Comparison of ENCODE assay signal across 12 cellular contexts in genomic region chr14:102507891-102508312, GRCh38. TPM values are rescaled to one million over a fixed set of nuclear protein-coding genes. Genes with fewer than 3 reads are reported as not detected.
DNase-seq lines count a peak whose midpoint lies in the region; ATAC-seq, FAIRE-seq and TF ChIP-seq lines count a peak whose summit lies in the region.
"Had no signal": no experiment of that assay in that cellular context is flagged by ENCODE, and none has a peak within 500 bp of the region (broad histone marks: within the 10 kb centered on the region; RNA-seq: fewer than 3 reads in every experiment).

No MANE protein-coding gene starts in this region.

- CTCF ChIA-PET in HepG2 (lab: Yijun Ruan, JAX; ENCODE audit: low intra/inter-chr PET ratio, low total read pairs) = no interaction called here

- H2AFZ ChIP-seq in HepG2 (ENCODE audit: low read length) = no peak overlapping the region

- no peak for TF ChIP-seq CTCF in HepG2 (CRISPR knock-in tag; IDR thresholded peaks at IDR 0.05)
- TF ChIP-seq CTCF in right lobe of liver (IDR thresholded peaks at IDR 0.05) = no peak
- TF ChIP-seq CTCF in astrocyte of the cerebellum (IDR thresholded peaks at IDR 0.05; ENCODE audit: low read depth, low read length, missing control alignments) = peak; percentile 22
- no peak for TF ChIP-seq CTCF in mucosa of descending colon (IDR thresholded peaks at IDR 0.05)

- peak overlapping the region; percentile 88 for H3K4me2 ChIP-seq in HepG2 (ENCODE audit: low read depth, low read length)

- intact Hi-C loops in HepG2 (cut with micrococcal nuclease; ENCODE audit: unreplicated experiment) = no loop called here
- intact Hi-C loops in right lobe of liver (cut with DNase I) = no loop called here
- intact Hi-C loops in mucosa of descending colon (cut with DNase I, micrococcal nuclease) = no loop called here

- H3K27me3 ChIP-seq in HepG2 (ENCODE audit: control insufficient read depth in 1 of 2, insufficient read depth in 2 of 2, low read length in 2 of 2) (no peaks in the 10 kb centered on the region; a peak in 2 of 5 replicates), right lobe of liver (no peaks in the 10 kb centered on the region)

- peaks cover 36% of the 10 kb centered on the region for H3K4me1 ChIP-seq in HepG2 (ENCODE audit: insufficient read depth, low read length)
- H3K4me1 ChIP-seq in right lobe of liver = peaks cover 0 to 6% (median 0%) of the 10 kb centered on the region in 4 donors
- peaks cover 28% of the 10 kb centered on the region for H3K4me1 ChIP-seq in mucosa of descending colon (ENCODE audit: low read depth)

- H3K9me3 ChIP-seq in HepG2 (ENCODE audit: low read length) (no peaks in the 10 kb centered on the region), right lobe of liver (no peaks in the 10 kb centered on the region), mucosa of descending colon (no peaks in the 10 kb centered on the region)

- no peaks in the 10 kb centered on the region for H3K79me2 ChIP-seq in HepG2 (ENCODE audit: insufficient read depth, low read length)

- 89% methylated on average over 5 of the region's 16 CpGs for WGBS in HepG2 (ENCODE audit: low lambda C conversion rate)
- WGBS in right lobe of liver (ENCODE audit: insufficient coverage, low coverage, low lambda C conversion rate, missing lambda C conversion rate) = 100% methylated on average over 1 of the region's 16 CpGs

- peak overlapping the region; percentile 80; the same call in 1 of the 2 replicates for H3K9ac ChIP-seq in HepG2 (ENCODE audit: insufficient read depth, low read depth, low read length)

- FAIRE-seq in HepG2 (lab: Jason Lieb, UNC) = no peak

- peak overlapping the region in 2 of 3 experiments; percentile 84 to 90; a peak in 2 of 6 replicates for H3K4me3 ChIP-seq in HepG2 (replicated peaks in 1 of 3; ENCODE audit: insufficient read depth in 1 of 3, low read depth in 2 of 3, low read length in 3 of 3)
- H3K4me3 ChIP-seq in right lobe of liver = no peak overlapping the region
- H3K4me3 ChIP-seq in astrocyte of the cerebellum (ENCODE audit: low read depth, low read length) = no peak overlapping the region
- no peak overlapping the region for H3K4me3 ChIP-seq in mucosa of descending colon

- in situ Hi-C loops in HepG2 (cut with HindIII; ENCODE audit: extremely low pct_ligation_motif_present, low pct_unique_long_range_greater_than_20kb) = no loop called here
- in situ Hi-C loops in astrocyte of the cerebellum (cut with HindIII; ENCODE audit: low sequenced_read_pairs) = loop anchor here (5.0 kb wide), 1 partner anchor 61 kb away; no protein-coding TSS in a partner anchor

- no peak for DNase-seq in HepG2 (ENCODE audit: low spot score)
- no peak for DNase-seq in right lobe of liver
- DNase-seq in astrocyte of the cerebellum (ENCODE audit: low read depth) = no peak
- DNase-seq in mucosa of descending colon = peak in 2 of 3 donors; percentile 52 to 66
- DNase-seq in DMS79 (lab: John Stamatoyannopoulos, UW) = no peak
- DNase-seq in DMS153 treated with DMSO at 0.1 percent for 48 hours (lab: John Stamatoyannopoulos, UW; ENCODE audit: unreplicated experiment) = no peak
- no peak for DNase-seq in GF-D8 (lab: John Stamatoyannopoulos, UW)
- DNase-seq: kidney glomerular epithelial cell; NCI-H187 treated with DMSO at 0.1 percent for 48 hours; stimulated activated CD4-positive, alpha-beta T cell treated with anti-CD3 and anti-CD28 coated beads, Interleukin-2, amount 100 ng/mL, for 48 hours; T-helper 9 cell had no signal

- no TSS peak for BruUV-seq in HepG2 (replicated peaks; lab: Mats Ljungman, UMichigan)

- TF ChIP-seq EP300 in HepG2 (IDR thresholded peaks at IDR 0.05; ENCODE audit: low read depth in 2 of 2, low read length in 2 of 2) (no peak), HepG2 (CRISPR knock-in tag; IDR thresholded peaks at IDR 0.05; ENCODE audit: borderline replicate concordance) (no peak)

- ATAC-seq in HepG2 = no peak
- ATAC-seq in right lobe of liver = no peak
- no peak for ATAC-seq in mucosa of descending colon
- ATAC-seq in HG02678 (IDR thresholded peaks at IDR 0.05; ENCODE audit: unreplicated experiment) = no peak

- POLR2A ChIA-PET in HepG2 (lab: Yijun Ruan, JAX) = interaction anchor here (0.9 to 1.8 kb wide), 10 partner anchors 8 to 187 kb away, joined by 3 to 11 read pairs (median 6); no protein-coding TSS in a partner anchor

- H3K27ac ChIP-seq in HepG2 (ENCODE audit: extremely low read length, insufficient read depth, low read length) (peak overlapping the region; percentile 80), right lobe of liver (no peak overlapping the region)

- TF ChIP-seq POLR2A in HepG2 (IDR thresholded peaks at IDR 0.05; ENCODE audit: insufficient read depth in 1 of 2, low read depth in 2 of 2, low read length in 2 of 2) (no peak), right lobe of liver (IDR thresholded peaks at IDR 0.05) (no peak)

- no peak for TF ChIP-seq RAD21 in HepG2 (CRISPR knock-in tag; IDR thresholded peaks at IDR 0.05)

- H4K20me1 ChIP-seq in HepG2 (ENCODE audit: insufficient read depth, low read length) = no peaks in the 10 kb centered on the region

- H3K36me3 ChIP-seq in HepG2 (replicated peaks in 1 of 2; ENCODE audit: control insufficient read depth in 1 of 2, insufficient read depth in 2 of 2, low read length in 2 of 2) (peaks cover 3 to 4% of the 10 kb centered on the region in 2 experiments; a peak in 1 of 5 replicates), right lobe of liver (no peaks in the 10 kb centered on the region), mucosa of descending colon (ENCODE audit: low read depth) (no peaks in the 10 kb centered on the region)

TF ChIP-seq in HepG2, 621 proteins besides CTCF, POLR2A, EP300 and RAD21:
- TF ChIP-seq SIX4 (CRISPR knock-in tag; IDR thresholded peaks at IDR 0.05) (no peak), RORA (CRISPR knock-in tag; IDR thresholded peaks at IDR 0.05) (no peak), ZC3H13 (CRISPR knock-in tag; IDR thresholded peaks at IDR 0.05) (0 out of 2 replicates have a peak, but pooled peaks have one; percentile 11), ZIK1 (CRISPR knock-in tag; IDR thresholded peaks at IDR 0.05; ENCODE audit: borderline replicate concordance, low read depth) (no peak), SRSF4 (IDR thresholded peaks at IDR 0.05; ENCODE audit: low read depth, low read length, poor library complexity, severe bottlenecking) (no peak), ZNF329 (CRISPR knock-in tag; IDR thresholded peaks at IDR 0.05; ENCODE audit: low read depth) (peak; percentile 96), ZNF563 (CRISPR knock-in tag; IDR thresholded peaks at IDR 0.05) (0 out of 2 replicates have a peak, but pooled peaks have one; percentile 40), ZFP90 (CRISPR knock-in tag; IDR thresholded peaks at IDR 0.05; ENCODE audit: borderline replicate concordance) (no peak), ZNF629 (CRISPR knock-in tag; conservative IDR thresholded peaks at IDR 0.05) (no peak), KDM1A (CRISPR knock-in tag; IDR thresholded peaks at IDR 0.05) (no peak)
- TF ChIP-seq, protein P1, sequence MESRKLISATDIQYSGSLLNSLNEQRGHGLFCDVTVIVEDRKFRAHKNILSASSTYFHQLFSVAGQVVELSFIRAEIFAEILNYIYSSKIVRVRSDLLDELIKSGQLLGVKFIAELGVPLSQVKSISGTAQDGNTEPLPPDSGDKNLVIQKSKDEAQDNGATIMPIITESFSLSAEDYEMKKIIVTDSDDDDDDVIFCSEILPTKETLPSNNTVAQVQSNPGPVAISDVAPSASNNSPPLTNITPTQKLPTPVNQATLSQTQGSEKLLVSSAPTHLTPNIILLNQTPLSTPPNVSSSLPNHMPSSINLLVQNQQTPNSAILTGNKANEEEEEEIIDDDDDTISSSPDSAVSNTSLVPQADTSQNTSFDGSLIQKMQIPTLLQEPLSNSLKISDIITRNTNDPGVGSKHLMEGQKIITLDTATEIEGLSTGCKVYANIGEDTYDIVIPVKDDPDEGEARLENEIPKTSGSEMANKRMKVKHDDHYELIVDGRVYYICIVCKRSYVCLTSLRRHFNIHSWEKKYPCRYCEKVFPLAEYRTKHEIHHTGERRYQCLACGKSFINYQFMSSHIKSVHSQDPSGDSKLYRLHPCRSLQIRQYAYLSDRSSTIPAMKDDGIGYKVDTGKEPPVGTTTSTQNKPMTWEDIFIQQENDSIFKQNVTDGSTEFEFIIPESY (CRISPR knock-in tag; IDR thresholded peaks at IDR 0.05) = 0 out of 2 replicates have a peak, but pooled peaks have one; percentile 4

RNA-seq across cellular contexts. Expression of gene ANKRD9, which starts 1.7 kb away (rescaled TPM):
- 5.7 and 10.0 TPM in 2 replicates for total RNA-seq in HepG2 (2016; rRNA removed; fragmentation: Illumina TruSeq; extraction: Trizol)
- total RNA-seq in HepG2 (2016; cell fraction: cytosol; rRNA removed; fragmentation: Illumina TruSeq; extraction: Trizol; ENCODE audit: low read depth) = 14.3 and 16.0 TPM in 2 replicates
- 5.0 and 10.4 TPM in 2 replicates for total RNA-seq in HepG2 (2016; cell fraction: insoluble cytoplasmic fraction; rRNA removed; fragmentation: Illumina TruSeq; extraction: Trizol)
- total RNA-seq in HepG2 (2016; cell fraction: membrane; rRNA removed; fragmentation: Illumina TruSeq; extraction: Trizol) = 17.4 and 22.1 TPM in 2 replicates
- total RNA-seq in HepG2 (2016; cell fraction: nucleus; rRNA removed; fragmentation: Illumina TruSeq; extraction: Trizol) = 10.0 and 10.9 TPM in 2 replicates
- polyA plus RNA-seq in HepG2 (2011; rRNA removed) = 15.0 and 23.2 TPM in 2 replicates
- polyA plus RNA-seq in HepG2 (2011; cell fraction: cytosol; rRNA removed) = 15.5 and 27.2 TPM in 2 replicates
- polyA plus RNA-seq in HepG2 (2011; cell fraction: nucleus; rRNA removed) = 167 and 168 TPM in 2 replicates
- 10.5 and 17.4 TPM in 2 replicates for polyA plus RNA-seq in HepG2 (2012)
- 15.9 and 17.0 TPM in 2 replicates for polyA plus RNA-seq in HepG2 (2016; cell fraction: cytosol; fragmentation: Illumina TruSeq; extraction: Trizol; ENCODE audit: low read depth)
- polyA plus RNA-seq in HepG2 (2016; cell fraction: insoluble cytoplasmic fraction; fragmentation: Illumina TruSeq; extraction: Trizol; ENCODE audit: low read depth) = 5.9 and 6.8 TPM in 2 replicates
- polyA plus RNA-seq in HepG2 (2016; cell fraction: membrane; fragmentation: Illumina TruSeq; extraction: Trizol; ENCODE audit: low read depth) = 15.7 and 16.1 TPM in 2 replicates
- polyA plus RNA-seq in HepG2 (2016; cell fraction: nucleus; fragmentation: Illumina TruSeq; extraction: Trizol; ENCODE audit: insufficient read depth, low read depth) = 29.1 and 29.7 TPM in 2 replicates
- polyA minus RNA-seq in HepG2 (2011; rRNA and poly(A)+ RNA removed; ENCODE audit: low replicate concordance) = 16.4 and 20.4 TPM in 2 replicates
- 9.8 and 9.9 TPM in 2 replicates for polyA minus RNA-seq in HepG2 (2011; cell fraction: cytosol; rRNA and poly(A)+ RNA removed)
- polyA minus RNA-seq in HepG2 (2011; cell fraction: nucleus; rRNA and poly(A)+ RNA removed) = 11.9 and 12.4 TPM in 2 replicates
- 10 to 100 TPM in 2 of 6 experiments, 1 to 10 TPM in 4; 7.5 to 33.8 (median 8.9) TPM for total RNA-seq in right lobe of liver
- total RNA-seq in mucosa of descending colon = 100 to 1,000 TPM in 1 of 3 donors, 10 to 100 TPM in 2; 75.6 to 100 (median 84.7) TPM

Comparison
In these comparisons a context has a peak if more than half of its experiments do, and no peak if none do; other contexts are left out.
1. H3K4me3 ChIP-seq: peak in HepG2 (2 of 3); none in right lobe of liver (0 of 3), astrocyte of the cerebellum (single experiment) and mucosa of descending colon (single experiment).
2. DNase-seq: peak in mucosa of descending colon (2 of 3); none in HepG2 (single experiment), right lobe of liver (0 of 3), astrocyte of the cerebellum (single experiment), DMS79 (single experiment), DMS153 treated with DMSO at 0.1 percent for 48 hours (single experiment) and GF-D8 (single experiment).